ENCODE assay signal across 1 cellular context in the genomic region with DNA sequence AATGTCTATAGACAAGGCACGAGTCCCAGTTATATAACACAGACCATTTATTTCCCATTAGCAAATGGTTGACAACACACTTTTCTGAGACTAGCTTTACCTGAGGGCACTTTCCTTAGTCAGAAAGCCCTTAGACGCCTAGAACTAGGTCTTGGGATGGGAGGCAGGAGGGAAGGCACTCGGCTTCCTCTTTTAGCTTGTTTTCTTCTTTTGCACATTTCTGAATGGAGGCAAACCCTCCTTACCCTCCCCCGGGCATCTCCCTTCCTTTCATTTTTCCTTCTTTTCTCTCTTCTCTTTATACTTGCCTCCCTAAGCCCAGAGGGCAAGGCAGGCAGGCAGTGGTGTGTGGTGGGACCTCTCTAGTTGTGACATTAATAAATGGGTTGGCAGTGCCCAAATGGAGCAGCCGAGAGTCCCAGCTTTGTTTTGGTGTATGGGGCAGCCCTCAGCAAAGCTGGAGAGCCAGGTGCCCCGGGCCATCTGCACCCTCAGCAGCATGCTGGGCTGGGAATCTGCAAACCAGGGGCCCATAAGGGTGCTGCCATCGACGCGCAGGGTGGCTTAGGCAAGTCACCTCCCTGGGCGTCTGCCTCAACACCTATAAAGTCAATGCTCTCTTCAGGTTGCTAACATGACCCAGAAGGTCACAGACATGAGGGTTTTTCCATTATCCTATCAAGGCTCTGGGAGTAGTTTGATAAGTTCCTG.
TF ChIP-seq lines count a peak whose summit lies in the region.

No MANE protein-coding gene starts in this region.

TF ChIP-seq in H1, 55 proteins besides CTCF, POLR2A, EP300 and RAD21:
- TF ChIP-seq, protein P1, sequence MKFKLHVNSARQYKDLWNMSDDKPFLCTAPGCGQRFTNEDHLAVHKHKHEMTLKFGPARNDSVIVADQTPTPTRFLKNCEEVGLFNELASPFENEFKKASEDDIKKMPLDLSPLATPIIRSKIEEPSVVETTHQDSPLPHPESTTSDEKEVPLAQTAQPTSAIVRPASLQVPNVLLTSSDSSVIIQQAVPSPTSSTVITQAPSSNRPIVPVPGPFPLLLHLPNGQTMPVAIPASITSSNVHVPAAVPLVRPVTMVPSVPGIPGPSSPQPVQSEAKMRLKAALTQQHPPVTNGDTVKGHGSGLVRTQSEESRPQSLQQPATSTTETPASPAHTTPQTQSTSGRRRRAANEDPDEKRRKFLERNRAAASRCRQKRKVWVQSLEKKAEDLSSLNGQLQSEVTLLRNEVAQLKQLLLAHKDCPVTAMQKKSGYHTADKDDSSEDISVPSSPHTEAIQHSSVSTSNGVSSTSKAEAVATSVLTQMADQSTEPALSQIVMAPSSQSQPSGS (IDR thresholded peaks at IDR 0.05; ENCODE audit: low read length): no peak
- no peak for TF ChIP-seq MAFK (IDR thresholded peaks at IDR 0.05; ENCODE audit: low read depth, low read length)
- TF ChIP-seq KDM4A (IDR thresholded peaks at IDR 0.05; ENCODE audit: low read depth, low read length, severe bottlenecking): no peak
- no peak for TF ChIP-seq KDM5A (IDR thresholded peaks at IDR 0.05; ENCODE audit: low read length)
- no peak for TF ChIP-seq TAF7 (optimal IDR thresholded peaks at IDR 0.05; ENCODE audit: borderline replicate concordance, low read depth, low read length)
- no peak for TF ChIP-seq BCL11A (IDR thresholded peaks at IDR 0.05; ENCODE audit: low read depth in 2 of 2, low read length in 2 of 2)
- no peak for TF ChIP-seq CTBP2 (IDR thresholded peaks at IDR 0.05; ENCODE audit: borderline replicate concordance, insufficient read depth, insufficient read length, low read length)
- no peak for TF ChIP-seq EZH2 (IDR thresholded peaks at IDR 0.05; ENCODE audit: low read depth, low read length, severe bottlenecking)
- TF ChIP-seq CEBPB (IDR thresholded peaks at IDR 0.05; ENCODE audit: low read depth, low read length): no peak
- no peak for TF ChIP-seq BACH1 (IDR thresholded peaks at IDR 0.05; ENCODE audit: low read length)
- TF ChIP-seq, protein P2, sequence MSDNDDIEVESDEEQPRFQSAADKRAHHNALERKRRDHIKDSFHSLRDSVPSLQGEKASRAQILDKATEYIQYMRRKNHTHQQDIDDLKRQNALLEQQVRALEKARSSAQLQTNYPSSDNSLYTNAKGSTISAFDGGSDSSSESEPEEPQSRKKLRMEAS (IDR thresholded peaks at IDR 0.05): no peak
- TF ChIP-seq PHF8 (conservative IDR thresholded peaks at IDR 0.05; ENCODE audit: low read depth, low read length): no peak
- no peak for TF ChIP-seq CBX8 (IDR thresholded peaks at IDR 0.05; ENCODE audit: borderline replicate concordance, low read depth, low read length)
- TF ChIP-seq CHD1 (IDR thresholded peaks at IDR 0.05; ENCODE audit: low read depth, low read length): no peak
- TF ChIP-seq TBP (IDR thresholded peaks at IDR 0.05; ENCODE audit: low read depth, low read length): no peak
